ENCODE assay signal across 1 cellular context in genomic region chr6:30616811-30617564, GRCh38.
A peak's percentile ranks its signal among the peaks of the same experiment; 100 is the strongest.
TF ChIP-seq lines count a peak whose summit lies in the region.

Gene PPP1R10 (minus strand): TSS chr6:30617243. CDS start chr6:30609944, 7,299 bp downstream.

TF ChIP-seq in K562, 482 proteins besides CTCF, POLR2A, EP300 and RAD21 (continued from another document and continues in another):
- TF ChIP-seq E4F1 (CRISPR knock-in tag; IDR thresholded peaks at IDR 0.05; ENCODE audit: borderline replicate concordance) (peak; percentile 80; the same call in 1 of the 2 replicates), RHOXF2B (CRISPR knock-in tag; conservative IDR thresholded peaks at IDR 0.05) (peak; percentile 97), E2F3 (CRISPR knock-in tag; IDR thresholded peaks at IDR 0.05) (no peak; the same call in none of the 2 replicates), CHD1 (IDR thresholded peaks at IDR 0.05; ENCODE audit: low read length) (peak; percentile 100), FUS (optimal IDR thresholded peaks at IDR 0.05; ENCODE audit: low read depth, low read length) (peak; percentile 56), ATF7 (IDR thresholded peaks at IDR 0.05) (no peak), ZBED1 (IDR thresholded peaks at IDR 0.05) (peak; percentile 96), GTF3C2 (IDR thresholded peaks at IDR 0.05; ENCODE audit: borderline replicate concordance, extremely low read depth, insufficient read length) (no peak), ZNF778 (CRISPR knock-in tag; IDR thresholded peaks at IDR 0.05) (no peak), YBX1 (IDR thresholded peaks at IDR 0.05) (no peak), TCF7L2 (IDR thresholded peaks at IDR 0.05; ENCODE audit: low read depth, low read length) (peak; percentile 19; the same call in 1 of the 2 replicates), ZNF830 (CRISPR knock-in tag; IDR thresholded peaks at IDR 0.05) (peak; percentile 98), ZNF146 (CRISPR knock-in tag; IDR thresholded peaks at IDR 0.05; ENCODE audit: unreplicated experiment) (no peak), KLF1 (tag; IDR thresholded peaks at IDR 0.05) (peak; percentile 100), CREBBP (IDR thresholded peaks at IDR 0.05; ENCODE audit: low read depth, low read length) (no peak), SRF (CRISPR knock-in tag; IDR thresholded peaks at IDR 0.05) (peak; percentile 71 to 92; a peak in 3 of 4 replicates), SPI1 (IDR thresholded peaks at IDR 0.05; ENCODE audit: borderline replicate concordance, low read depth, low read length) (peak; percentile 96), IRF1 (CRISPR knock-in tag; IDR thresholded peaks at IDR 0.05; ENCODE audit: borderline replicate concordance) (no peak), PHTF2 (CRISPR knock-in tag; IDR thresholded peaks at IDR 0.05) (peak; percentile 97), ZNF274 (IDR thresholded peaks at IDR 0.05; ENCODE audit: borderline replicate concordance, low read depth, low read length) (no peak; the same call in 1 of the 2 replicates), ZKSCAN8 (CRISPR knock-in tag; IDR thresholded peaks at IDR 0.05) (no peak), HNRNPLL (IDR thresholded peaks at IDR 0.05; ENCODE audit: low read depth, low read length, poor library complexity, severe bottlenecking) (no peak), MNT (conservative IDR thresholded peaks at IDR 0.05) (peak in 1 of 2 experiments; percentile 88; a peak in 3 of 4 replicates), ZNF324 (CRISPR knock-in tag; IDR thresholded peaks at IDR 0.05) (peak; percentile 64), TRIM24 (IDR thresholded peaks at IDR 0.05) (peak; percentile 57 to 58; a peak in 1 of 4 replicates), ATF1 (CRISPR knock-in tag; IDR thresholded peaks at IDR 0.05) (no peak; the same call in 1 of the 2 replicates), ATF1 (tag; IDR thresholded peaks at IDR 0.05) (peak; percentile 98), ZNF174 (CRISPR knock-in tag; IDR thresholded peaks at IDR 0.05) (no peak), RFX7 (CRISPR knock-in tag; IDR thresholded peaks at IDR 0.05) (peak; percentile 93), SFPQ (IDR thresholded peaks at IDR 0.05; ENCODE audit: low read depth, low read length) (no peak), NFRKB (IDR thresholded peaks at IDR 0.05; ENCODE audit: low read depth) (peak; percentile 100), FOXO4 (CRISPR knock-in tag; IDR thresholded peaks at IDR 0.05) (peak; percentile 78; the same call in 1 of the 2 replicates), CEBPG (CRISPR knock-in tag; IDR thresholded peaks at IDR 0.05) (no peak), CEBPG (tag; conservative IDR thresholded peaks at IDR 0.05 in 1 of 2, IDR thresholded peaks at IDR 0.05 in 1 of 2) (no peak), ZNF445 (CRISPR knock-in tag; IDR thresholded peaks at IDR 0.05; ENCODE audit: low read depth) (peak; percentile 83), STAG1 (CRISPR knock-in tag; IDR thresholded peaks at IDR 0.05; ENCODE audit: borderline replicate concordance) (no peak), GMEB1 (CRISPR knock-in tag; IDR thresholded peaks at IDR 0.05) (peak; percentile 68), HDAC3 (IDR thresholded peaks at IDR 0.05; ENCODE audit: borderline replicate concordance, partially characterized antibody) (peak; percentile 37), ZNF436 (CRISPR knock-in tag; IDR thresholded peaks at IDR 0.05) (peak; percentile 75), KLF6 (CRISPR knock-in tag; IDR thresholded peaks at IDR 0.05; ENCODE audit: borderline replicate concordance) (peak; percentile 99), FOXP1 (CRISPR knock-in tag; IDR thresholded peaks at IDR 0.05) (peak; percentile 26; the same call in 1 of the 2 replicates), HLTF (IDR thresholded peaks at IDR 0.05) (0 out of 2 replicates have a peak, but pooled peaks have one; percentile 60), HNRNPUL1 (IDR thresholded peaks at IDR 0.05; ENCODE audit: low read length) (no peak; the same call in none of the 2 replicates), CHAMP1 (IDR thresholded peaks at IDR 0.05) (no peak), MCM7 (IDR thresholded peaks at IDR 0.05) (no peak), CXXC5 (CRISPR knock-in tag; IDR thresholded peaks at IDR 0.05) (peak; percentile 98), MECOM (CRISPR knock-in tag; IDR thresholded peaks at IDR 0.05) (0 out of 2 replicates have a peak, but pooled peaks have one; percentile 41), ADNP (tag; IDR thresholded peaks at IDR 0.05) (no peak), ATF3 (IDR thresholded peaks at IDR 0.05) (no peak), ATF3 (CRISPR knock-in tag; conservative IDR thresholded peaks at IDR 0.05) (no peak)
